In the genomic region with DNA sequence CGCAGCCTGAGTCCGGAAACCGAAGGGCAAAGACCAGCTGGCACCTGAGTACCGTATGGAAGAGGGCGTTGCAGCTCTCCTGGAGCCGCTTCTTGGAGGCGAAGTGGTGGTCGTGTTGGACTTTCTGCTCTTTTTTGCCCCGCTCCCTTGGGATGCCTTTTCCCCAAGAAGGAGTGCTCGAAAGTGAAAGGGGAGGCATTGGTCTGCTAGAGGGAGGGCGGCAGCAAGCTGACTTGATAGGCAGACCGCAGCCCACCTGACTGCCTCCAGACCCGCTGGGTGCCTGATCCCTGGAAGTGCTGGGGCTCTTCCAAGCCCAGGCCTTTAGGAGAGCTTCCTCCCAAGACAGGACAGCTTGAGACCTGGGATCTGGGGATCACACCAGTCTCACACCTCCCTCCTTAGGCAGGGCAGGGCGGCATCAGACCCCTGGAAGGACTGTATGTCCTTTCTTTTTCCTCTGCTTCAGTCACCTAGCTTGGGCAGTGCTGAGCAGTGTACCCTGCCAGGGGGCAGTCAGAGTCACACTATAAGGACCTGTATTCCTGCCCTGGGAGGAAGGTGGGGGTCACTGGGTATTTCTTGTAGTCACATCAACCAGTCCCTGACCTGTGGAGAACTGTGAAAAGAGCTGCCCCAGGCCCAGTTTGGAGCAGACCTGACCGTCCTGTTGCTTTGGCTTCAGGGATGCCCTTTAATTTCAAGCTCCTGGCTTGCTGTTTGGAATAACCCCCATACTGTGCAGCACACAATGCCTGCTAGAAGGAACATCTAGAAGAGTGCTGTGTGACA, we compare ENCODE assay signal across 8 cellular contexts. TPM values are rescaled to one million over a fixed set of nuclear protein-coding genes. Genes with fewer than 3 reads are reported as not detected.
A peak's percentile ranks its signal among the peaks of the same experiment; 100 is the strongest.
DNase-seq lines count a peak whose midpoint lies in the region; ATAC-seq, FAIRE-seq and TF ChIP-seq lines count a peak whose summit lies in the region.

No MANE protein-coding gene starts in this region.

- TF ChIP-seq POLR2A in upper lobe of left lung (IDR thresholded peaks at IDR 0.05), result peak in 1 of 4 donors; percentile 43

- no peaks in the 10 kb centered on the region for H3K9me3 ChIP-seq in lung (ENCODE audit: control insufficient read depth in 2 of 2, insufficient read depth in 1 of 2, low read length in 1 of 2)
- H3K9me3 ChIP-seq in upper lobe of left lung, result no peaks in the 10 kb centered on the region

- H3K27ac ChIP-seq in lung (ENCODE audit: low read depth in 1 of 2, low read length in 1 of 2) (peak overlapping the region; percentile 11 to 37), upper lobe of left lung (peak overlapping the region; percentile 81 to 94 (median 84))

- WGBS in lung, 2 donors, result 13 to 16% methylated on average over 15 of the region's 15 CpGs
- WGBS in upper lobe of left lung, 2 donors, result 13 to 29% methylated on average over 5 to 15 of the region's 15 CpGs

- FAIRE-seq in GM19239 (lab: Jason Lieb, UNC) (peak; percentile 28), bronchial epithelial cell (lab: Jason Lieb, UNC) (no peak)

- ATAC-seq in lung (ENCODE audit: insufficient read depth, low FRiP score) (no peak), upper lobe of left lung (ENCODE audit: low FRiP score in 2 of 2) (no peak)

- H3K36me3 ChIP-seq in bronchial epithelial cell (ENCODE audit: control insufficient read depth, insufficient read depth, low read length), result no peaks in the 10 kb centered on the region
- H3K36me3 ChIP-seq in lung (ENCODE audit: control insufficient read depth in 2 of 2, insufficient read depth in 2 of 2, low read length in 2 of 2), result no peaks in the 10 kb centered on the region
- no peaks in the 10 kb centered on the region for H3K36me3 ChIP-seq in upper lobe of left lung

- H3K4me1 ChIP-seq in lung (ENCODE audit: control insufficient read depth in 2 of 2, insufficient read depth in 2 of 2, low read length in 2 of 2) (peaks cover 13 to 29% of the 10 kb centered on the region in 2 donors), upper lobe of left lung (peaks cover 41 to 68% (median 51%) of the 10 kb centered on the region in 4 donors)

- H3K27me3 ChIP-seq in bronchial epithelial cell (ENCODE audit: control insufficient read depth, insufficient read depth, low read length) (no peaks in the 10 kb centered on the region), lung (ENCODE audit: control insufficient read depth, insufficient read depth) (no peaks in the 10 kb centered on the region), upper lobe of left lung (no peaks in the 10 kb centered on the region)

- peak overlapping the region; percentile 90 for H3K4me3 ChIP-seq in Jurkat, Clone E6-1 (ENCODE audit: low read length)
- H3K4me3 ChIP-seq in bronchial epithelial cell (ENCODE audit: low read depth, low read length) (peak overlapping the region; percentile 53), lung (peak overlapping the region; percentile 66), upper lobe of left lung (peak overlapping the region; percentile 81 to 97 (median 91))

- TF ChIP-seq EP300 in upper lobe of left lung (IDR thresholded peaks at IDR 0.05), result no peak

- peak; percentile 39 for DNase-seq in GM19239 (ENCODE audit: insufficient read length, low spot score)
- no peak for DNase-seq in Jurkat, Clone E6-1 (ENCODE audit: low read depth, low spot score)
- no peak for DNase-seq in bronchial epithelial cell (ENCODE audit: low read depth)
- no peak for DNase-seq in lung (ENCODE audit: low spot score)
- peak in 1 of 2 donors; percentile 59 for DNase-seq in upper lobe of left lung
- no peak for DNase-seq in EL
- DNase-seq in NCI-H1105 (lab: John Stamatoyannopoulos, UW), result no peak
- no peak for DNase-seq in NCI-H510A treated with DMSO at 0.1 percent for 48 hours (lab: John Stamatoyannopoulos, UW)

- no peak for TF ChIP-seq CTCF in bronchial epithelial cell (IDR thresholded peaks at IDR 0.05; ENCODE audit: insufficient read depth, low read length, severe bottlenecking)
- no peak for TF ChIP-seq CTCF in lung (IDR thresholded peaks at IDR 0.05; ENCODE audit: control extremely low read depth, extremely low read depth)
- no peak for TF ChIP-seq CTCF in upper lobe of left lung (IDR thresholded peaks at IDR 0.05)

RNA-seq across cellular contexts. Expression of a gene that starts 2.1 kb away (rescaled TPM):
- 5.1 TPM for polyA plus RNA-seq in Jurkat, Clone E6-1 (2012; ENCODE audit: insufficient read depth, insufficient read length)
- total RNA-seq in bronchial epithelial cell (1.9 and 4.5 TPM in 2 replicates), lung (10 to 100 TPM in 1 of 2 donors, 1 to 10 TPM in 1; 5.9 to 16.0 TPM), upper lobe of left lung (1 to 10 TPM; 4.1 to 9.4 (median 8.0) TPM)
- polyA plus RNA-seq in lung, result 1 to 10 TPM in 1 of 2 donors, under 1 TPM in 1; 0.80 to 1.2 TPM

RNA-seq across cellular contexts. Expression of a gene that starts 40.3 kb away (rescaled TPM):
- polyA plus RNA-seq in Jurkat, Clone E6-1 (2012; ENCODE audit: insufficient read depth, insufficient read length), result 16.8 TPM
- 5.8 and 5.9 TPM in 2 replicates for total RNA-seq in bronchial epithelial cell
- total RNA-seq in lung, result 10 to 100 TPM; 14.0 to 16.5 TPM
- 1 to 10 TPM; 3.1 to 8.3 TPM for polyA plus RNA-seq in lung
- total RNA-seq in upper lobe of left lung, result 10 to 100 TPM; 10.0 to 34.6 (median 13.2) TPM
